Comparison of ENCODE assay signal across 11 cellular contexts in genomic region chr1:117608213-117608612, GRCh38. TPM values are rescaled to one million over a fixed set of nuclear protein-coding genes. Genes with fewer than 3 reads are reported as not detected.
DNase-seq lines count a peak whose midpoint lies in the region; ATAC-seq and TF ChIP-seq lines count a peak whose summit lies in the region.
"Had no signal": no experiment of that assay in that cellular context is flagged by ENCODE, and none has a peak within 500 bp of the region (broad histone marks: within the 10 kb centered on the region; RNA-seq: fewer than 3 reads in every experiment).

No MANE protein-coding gene starts in this region.

- 0 out of 2 replicates have a peak, but pooled peaks cover 6% of the 10 kb centered on the region for H4K20me1 ChIP-seq in BLaER1

- no peak overlapping the region for H3K9ac ChIP-seq in BLaER1

- no peak for TF ChIP-seq CTCF in GM12865 (IDR thresholded peaks at IDR 0.05; ENCODE audit: insufficient read depth, low read depth, low read length, missing control alignments)
- no peak for TF ChIP-seq CTCF in natural killer cell (IDR thresholded peaks at IDR 0.05)

- H3K36me3 ChIP-seq in BLaER1 = no peaks in the 10 kb centered on the region
- H3K36me3 ChIP-seq: left lung had no signal

- H3K4me1 ChIP-seq in BLaER1 = peaks cover 30% of the 10 kb centered on the region

- H3K4me2 ChIP-seq in BLaER1 = peak overlapping the region; percentile 100

- no peaks in the 10 kb centered on the region for H3K9me3 Mint-ChIP-seq in activated naive CD8-positive, alpha-beta T cell treated with anti-CD3 and anti-CD28 coated beads, Interleukin-2, amount 10 ng/mL, durations not matched to agents 7 days and 5 days
- no peaks in the 10 kb centered on the region for H3K9me3 Mint-ChIP-seq in natural killer cell

- H3K4me1 Mint-ChIP-seq in activated naive CD8-positive, alpha-beta T cell treated with anti-CD3 and anti-CD28 coated beads, Interleukin-2, amount 10 ng/mL, durations not matched to agents 7 days and 5 days = peaks cover 37% of the 10 kb centered on the region
- peaks cover 68 to 75% of the 10 kb centered on the region in 2 donors for H3K4me1 Mint-ChIP-seq in natural killer cell

- no peak overlapping the region for H3K27ac Mint-ChIP-seq in activated naive CD8-positive, alpha-beta T cell treated with anti-CD3 and anti-CD28 coated beads, Interleukin-2, amount 10 ng/mL, durations not matched to agents 7 days and 5 days
- peak overlapping the region; percentile 94 to 98 for H3K27ac Mint-ChIP-seq in natural killer cell

- H3K4me3 ChIP-seq in BLaER1 = no peak overlapping the region
- peak overlapping the region; percentile 70 for H3K4me3 ChIP-seq in GM12865 (ENCODE audit: low read depth, low read length)

- DNase-seq in GM12865 (ENCODE audit: low read depth) (no peak), natural killer cell (peak; percentile 11), activated gamma-delta T cell treated with Interleukin-2 at 50 U/mL for 16 hours (no peak), EL (no peak), NAMALWA (ENCODE audit: low spot score) (no peak)
- no peak for DNase-seq in activated naive CD8-positive, alpha-beta T cell treated with anti-CD3 and anti-CD28 coated beads, Interleukin-2, amount 10 ng/mL, durations not matched to agents 7 days and 5 days
- DNase-seq: HCEC 1CT, left lung had no signal

- no peak for ATAC-seq in activated naive CD8-positive, alpha-beta T cell treated with anti-CD3 and anti-CD28 coated beads, Interleukin-2, amount 10 ng/mL, durations not matched to agents 7 days and 5 days (ENCODE audit: low read depth)
- no peak for ATAC-seq in natural killer cell
- no peak for ATAC-seq in esophagus mucosa
- ATAC-seq: left lung had no signal

- H3K27ac ChIP-seq in BLaER1 = no peak overlapping the region

- H3K27me3 ChIP-seq in BLaER1 = peaks cover 17% of the 10 kb centered on the region

- peaks cover 29% of the 10 kb centered on the region for H3K36me3 Mint-ChIP-seq in activated naive CD8-positive, alpha-beta T cell treated with anti-CD3 and anti-CD28 coated beads, Interleukin-2, amount 10 ng/mL, durations not matched to agents 7 days and 5 days
- H3K36me3 Mint-ChIP-seq in natural killer cell = no peaks in the 10 kb centered on the region
- H3K36me3 Mint-ChIP-seq: CD14-positive monocyte had no signal

- intact Hi-C loops in natural killer cell (cut with micrococcal nuclease) = loop anchor here (5.0 kb wide), 1 partner anchor 241 kb away; the partner anchor contains the start of gene MAN1A2

- H3K27me3 Mint-ChIP-seq in activated naive CD8-positive, alpha-beta T cell treated with anti-CD3 and anti-CD28 coated beads, Interleukin-2, amount 10 ng/mL, durations not matched to agents 7 days and 5 days = peaks cover 8% of the 10 kb centered on the region
- H3K27me3 Mint-ChIP-seq in natural killer cell (ENCODE audit: low read depth in 2 of 2) = no peaks in the 10 kb centered on the region

- peak overlapping the region; percentile 94 for H3K4me3 Mint-ChIP-seq in activated naive CD8-positive, alpha-beta T cell treated with anti-CD3 and anti-CD28 coated beads, Interleukin-2, amount 10 ng/mL, durations not matched to agents 7 days and 5 days
- peak overlapping the region; percentile 96 for H3K4me3 Mint-ChIP-seq in natural killer cell

- no peaks in the 10 kb centered on the region for H3K9me3 ChIP-seq in BLaER1
- H3K9me3 ChIP-seq: left lung had no signal

- POLR2A ChIA-PET in activated naive CD8-positive, alpha-beta T cell treated with anti-CD3 and anti-CD28 coated beads, Interleukin-2, amount 10 ng/mL, durations not matched to agents 7 days and 5 days (lab: Charles Lee) = interaction anchor here (1.1 to 3.8 kb wide), 4 partner anchors 9 to 66 kb away, joined by 3 to 116 read pairs (median 4); no protein-coding TSS in a partner anchor

RNA-seq across cellular contexts. Expression of gene TENT5C, which starts 2.4 kb away (rescaled TPM):
- 10 to 100 TPM; 18.4 to 18.8 TPM for total RNA-seq in activated naive CD8-positive, alpha-beta T cell treated with anti-CD3 and anti-CD28 coated beads, Interleukin-2, amount 10 ng/mL, durations not matched to agents 7 days and 5 days
- 100 to 1,000 TPM in 1 of 3 donors, 10 to 100 TPM in 2; 80.6 to 109 (median 90.9) TPM for total RNA-seq in natural killer cell
- 1.1 TPM for total RNA-seq in esophagus mucosa

Comparison
In these comparisons a context has a peak if more than half of its experiments do, and no peak if none do; other contexts are left out.
1. RNA of gene TENT5C, which starts 2.4 kb away (total RNA-seq): 80.6 to 109 TPM in natural killer cell; 18.4 to 18.8 TPM in activated naive CD8-positive, alpha-beta T cell treated with anti-CD3 and anti-CD28 coated beads, Interleukin-2, amount 10 ng/mL, durations not matched to agents 7 days and 5 days and 1.1 TPM in esophagus mucosa (single experiment); every median in the first group is over 4 times any median in the second.